Comparison of ENCODE assay signal across 1 cellular context in the genomic region with DNA sequence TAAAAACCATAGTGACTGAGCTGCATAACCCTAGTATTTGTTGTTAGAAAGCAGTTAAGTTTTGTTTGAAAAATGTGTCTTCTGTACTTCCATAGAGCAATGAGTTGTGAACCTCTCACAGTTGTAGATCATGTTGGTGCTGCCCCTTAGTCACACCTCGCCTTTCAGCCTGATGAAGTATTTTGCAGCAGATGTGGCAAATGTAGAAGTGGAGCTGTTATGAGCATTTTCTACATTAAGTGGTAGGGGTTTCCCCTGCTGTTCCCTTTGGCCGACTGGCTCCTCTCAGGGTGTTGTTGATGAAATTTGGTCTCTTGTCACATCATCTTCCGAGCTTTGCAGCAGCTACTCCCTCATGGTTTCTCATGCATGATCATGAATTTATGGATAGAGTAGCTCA.
TF ChIP-seq lines count a peak whose summit lies in the region.

No MANE protein-coding gene starts in this region.

TF ChIP-seq in GM23338, 12 proteins besides CTCF, POLR2A, EP300 and RAD21 (continued from another document):
- TF ChIP-seq, protein P1, sequence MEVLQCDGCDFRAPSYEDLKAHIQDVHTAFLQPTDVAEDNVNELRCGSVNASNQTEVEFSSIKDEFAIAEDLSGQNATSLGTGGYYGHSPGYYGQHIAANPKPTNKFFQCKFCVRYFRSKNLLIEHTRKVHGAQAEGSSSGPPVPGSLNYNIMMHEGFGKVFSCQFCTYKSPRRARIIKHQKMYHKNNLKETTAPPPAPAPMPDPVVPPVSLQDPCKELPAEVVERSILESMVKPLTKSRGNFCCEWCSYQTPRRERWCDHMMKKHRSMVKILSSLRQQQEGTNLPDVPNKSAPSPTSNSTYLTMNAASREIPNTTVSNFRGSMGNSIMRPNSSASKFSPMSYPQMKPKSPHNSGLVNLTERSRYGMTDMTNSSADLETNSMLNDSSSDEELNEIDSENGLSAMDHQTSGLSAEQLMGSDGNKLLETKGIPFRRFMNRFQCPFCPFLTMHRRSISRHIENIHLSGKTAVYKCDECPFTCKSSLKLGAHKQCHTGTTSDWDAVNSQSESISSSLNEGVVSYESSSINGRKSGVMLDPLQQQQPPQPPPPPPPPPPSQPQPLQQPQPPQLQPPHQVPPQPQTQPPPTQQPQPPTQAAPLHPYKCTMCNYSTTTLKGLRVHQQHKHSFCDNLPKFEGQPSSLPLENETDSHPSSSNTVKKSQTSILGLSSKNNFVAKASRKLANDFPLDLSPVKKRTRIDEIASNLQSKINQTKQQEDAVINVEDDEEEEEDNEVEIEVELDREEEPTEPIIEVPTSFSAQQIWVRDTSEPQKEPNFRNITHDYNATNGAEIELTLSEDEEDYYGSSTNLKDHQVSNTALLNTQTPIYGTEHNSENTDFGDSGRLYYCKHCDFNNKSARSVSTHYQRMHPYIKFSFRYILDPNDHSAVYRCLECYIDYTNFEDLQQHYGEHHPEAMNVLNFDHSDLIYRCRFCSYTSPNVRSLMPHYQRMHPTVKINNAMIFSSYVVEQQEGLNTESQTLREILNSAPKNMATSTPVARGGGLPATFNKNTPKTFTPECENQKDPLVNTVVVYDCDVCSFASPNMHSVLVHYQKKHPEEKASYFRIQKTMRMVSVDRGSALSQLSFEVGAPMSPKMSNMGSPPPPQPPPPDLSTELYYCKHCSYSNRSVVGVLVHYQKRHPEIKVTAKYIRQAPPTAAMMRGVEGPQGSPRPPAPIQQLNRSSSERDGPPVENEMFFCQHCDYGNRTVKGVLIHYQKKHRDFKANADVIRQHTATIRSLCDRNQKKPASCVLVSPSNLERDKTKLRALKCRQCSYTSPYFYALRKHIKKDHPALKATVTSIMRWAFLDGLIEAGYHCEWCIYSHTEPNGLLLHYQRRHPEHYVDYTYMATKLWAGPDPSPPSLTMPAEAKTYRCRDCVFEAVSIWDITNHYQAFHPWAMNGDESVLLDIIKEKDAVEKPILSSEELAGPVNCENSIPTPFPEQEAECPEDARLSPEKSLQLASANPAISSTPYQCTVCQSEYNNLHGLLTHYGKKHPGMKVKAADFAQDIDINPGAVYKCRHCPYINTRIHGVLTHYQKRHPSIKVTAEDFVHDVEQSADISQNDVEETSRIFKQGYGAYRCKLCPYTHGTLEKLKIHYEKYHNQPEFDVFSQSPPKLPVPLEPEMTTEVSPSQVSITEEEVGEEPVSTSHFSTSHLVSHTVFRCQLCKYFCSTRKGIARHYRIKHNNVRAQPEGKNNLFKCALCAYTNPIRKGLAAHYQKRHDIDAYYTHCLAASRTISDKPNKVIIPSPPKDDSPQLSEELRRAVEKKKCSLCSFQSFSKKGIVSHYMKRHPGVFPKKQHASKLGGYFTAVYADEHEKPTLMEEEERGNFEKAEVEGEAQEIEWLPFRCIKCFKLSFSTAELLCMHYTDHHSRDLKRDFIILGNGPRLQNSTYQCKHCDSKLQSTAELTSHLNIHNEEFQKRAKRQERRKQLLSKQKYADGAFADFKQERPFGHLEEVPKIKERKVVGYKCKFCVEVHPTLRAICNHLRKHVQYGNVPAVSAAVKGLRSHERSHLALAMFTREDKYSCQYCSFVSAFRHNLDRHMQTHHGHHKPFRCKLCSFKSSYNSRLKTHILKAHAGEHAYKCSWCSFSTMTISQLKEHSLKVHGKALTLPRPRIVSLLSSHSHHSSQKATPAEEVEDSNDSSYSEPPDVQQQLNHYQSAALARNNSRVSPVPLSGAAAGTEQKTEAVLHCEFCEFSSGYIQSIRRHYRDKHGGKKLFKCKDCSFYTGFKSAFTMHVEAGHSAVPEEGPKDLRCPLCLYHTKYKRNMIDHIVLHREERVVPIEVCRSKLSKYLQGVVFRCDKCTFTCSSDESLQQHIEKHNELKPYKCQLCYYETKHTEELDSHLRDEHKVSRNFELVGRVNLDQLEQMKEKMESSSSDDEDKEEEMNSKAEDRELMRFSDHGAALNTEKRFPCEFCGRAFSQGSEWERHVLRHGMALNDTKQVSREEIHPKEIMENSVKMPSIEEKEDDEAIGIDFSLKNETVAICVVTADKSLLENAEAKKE (CRISPR knock-in tag; IDR thresholded peaks at IDR 0.05): no peak
- TF ChIP-seq, protein P2, sequence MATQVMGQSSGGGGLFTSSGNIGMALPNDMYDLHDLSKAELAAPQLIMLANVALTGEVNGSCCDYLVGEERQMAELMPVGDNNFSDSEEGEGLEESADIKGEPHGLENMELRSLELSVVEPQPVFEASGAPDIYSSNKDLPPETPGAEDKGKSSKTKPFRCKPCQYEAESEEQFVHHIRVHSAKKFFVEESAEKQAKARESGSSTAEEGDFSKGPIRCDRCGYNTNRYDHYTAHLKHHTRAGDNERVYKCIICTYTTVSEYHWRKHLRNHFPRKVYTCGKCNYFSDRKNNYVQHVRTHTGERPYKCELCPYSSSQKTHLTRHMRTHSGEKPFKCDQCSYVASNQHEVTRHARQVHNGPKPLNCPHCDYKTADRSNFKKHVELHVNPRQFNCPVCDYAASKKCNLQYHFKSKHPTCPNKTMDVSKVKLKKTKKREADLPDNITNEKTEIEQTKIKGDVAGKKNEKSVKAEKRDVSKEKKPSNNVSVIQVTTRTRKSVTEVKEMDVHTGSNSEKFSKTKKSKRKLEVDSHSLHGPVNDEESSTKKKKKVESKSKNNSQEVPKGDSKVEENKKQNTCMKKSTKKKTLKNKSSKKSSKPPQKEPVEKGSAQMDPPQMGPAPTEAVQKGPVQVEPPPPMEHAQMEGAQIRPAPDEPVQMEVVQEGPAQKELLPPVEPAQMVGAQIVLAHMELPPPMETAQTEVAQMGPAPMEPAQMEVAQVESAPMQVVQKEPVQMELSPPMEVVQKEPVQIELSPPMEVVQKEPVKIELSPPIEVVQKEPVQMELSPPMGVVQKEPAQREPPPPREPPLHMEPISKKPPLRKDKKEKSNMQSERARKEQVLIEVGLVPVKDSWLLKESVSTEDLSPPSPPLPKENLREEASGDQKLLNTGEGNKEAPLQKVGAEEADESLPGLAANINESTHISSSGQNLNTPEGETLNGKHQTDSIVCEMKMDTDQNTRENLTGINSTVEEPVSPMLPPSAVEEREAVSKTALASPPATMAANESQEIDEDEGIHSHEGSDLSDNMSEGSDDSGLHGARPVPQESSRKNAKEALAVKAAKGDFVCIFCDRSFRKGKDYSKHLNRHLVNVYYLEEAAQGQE (IDR thresholded peaks at IDR 0.05; ENCODE audit: unreplicated experiment): no peak
